19 cellular contexts compared by ENCODE assay signal in the genomic region with DNA sequence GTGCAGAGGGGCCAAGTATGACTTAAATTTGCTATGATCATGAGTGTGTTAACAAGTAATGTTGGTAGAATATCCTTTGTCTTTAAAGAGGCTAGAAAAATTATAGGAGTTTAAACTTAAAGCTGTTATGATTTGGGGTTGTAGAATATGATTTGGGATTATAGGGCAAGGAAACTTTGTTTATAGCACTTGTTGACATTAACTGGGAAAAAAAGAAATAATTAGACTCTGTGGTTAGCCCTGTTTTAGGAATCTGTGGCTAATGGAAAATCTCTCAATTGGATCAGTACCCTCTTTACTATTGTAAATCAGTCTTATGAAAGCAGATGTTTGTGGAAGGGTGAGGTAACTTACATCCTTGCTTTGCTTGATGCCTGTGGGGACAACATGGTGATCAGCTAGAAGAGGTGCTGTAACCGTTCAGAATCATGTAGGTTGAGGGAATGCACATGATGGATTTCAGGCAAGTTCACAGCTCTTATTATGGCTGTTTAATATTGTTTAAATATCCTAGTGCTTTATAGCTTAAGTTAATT. TPM values are rescaled to one million over a fixed set of nuclear protein-coding genes. Genes with fewer than 3 reads are reported as not detected.
"Had no signal": no experiment of that assay in that cellular context is flagged by ENCODE, and none has a peak within 500 bp of the region (broad histone marks: within the 10 kb centered on the region; RNA-seq: fewer than 3 reads in every experiment).

No MANE protein-coding gene starts in this region.

- H3K9me3 ChIP-seq: ascending aorta, breast epithelium, left lung, stomach, testis, upper lobe of left lung had no signal

- H3K4me3 ChIP-seq: ascending aorta, breast epithelium, left lung, skin epidermis, stomach, testis, upper lobe of left lung had no signal

- H3K27me3 Mint-ChIP-seq: activated naive CD8-positive, alpha-beta T cell treated with anti-CD3 and anti-CD28 coated beads, Interleukin-2, amount 50 U/mL, for 24 hours; activated T-helper 17 cell treated with anti-CD3 and anti-CD28 coated beads, Interleukin-2, amount 50 U/mL, for 72 hours; progenitor cell of endocrine pancreas had no signal

- H3K4me3 Mint-ChIP-seq: activated naive CD8-positive, alpha-beta T cell treated with anti-CD3 and anti-CD28 coated beads, Interleukin-2, amount 50 U/mL, for 24 hours; activated T-helper 17 cell treated with anti-CD3 and anti-CD28 coated beads, Interleukin-2, amount 50 U/mL, for 72 hours; nephron progenitor cell; T-helper 2 cell treated with Interferon-gamma antibody and Interleukin-4, amounts not matched to agents 5 μg/mL and 100 μg/mL, for 36 hours had no signal

- H3K27me3 ChIP-seq: ascending aorta, breast epithelium, left lung, stomach, testis, upper lobe of left lung had no signal

- H3K4me1 Mint-ChIP-seq: nephron progenitor cell had no signal

- ATAC-seq: activated naive CD8-positive, alpha-beta T cell treated with anti-CD3 and anti-CD28 coated beads, Interleukin-2, amount 50 U/mL, for 24 hours; activated T-helper 17 cell treated with anti-CD3 and anti-CD28 coated beads, Interleukin-2, amount 50 U/mL, for 72 hours; left lung; right cardiac atrium had no signal

- H3K36me3 ChIP-seq: breast epithelium had no signal

- H3K4me1 ChIP-seq: breast epithelium, testis had no signal

- H3K27ac ChIP-seq: ascending aorta, breast epithelium, left lung, stomach, testis, upper lobe of left lung had no signal

- DNase-seq: activated naive CD4-positive, alpha-beta T cell treated with Interleukin-2 at 50 U/mL for 16 hours; activated naive CD8-positive, alpha-beta T cell treated with anti-CD3 and anti-CD28 coated beads, Interleukin-2, amount 50 U/mL, for 24 hours; cerebellar nuclear complex; erythroblast; left lung; mammary epithelial cell; nephron progenitor cell; occipital lobe; right cardiac atrium; stomach; testis; upper lobe of left lung had no signal

- H3K9me3 Mint-ChIP-seq: activated naive CD8-positive, alpha-beta T cell treated with anti-CD3 and anti-CD28 coated beads, Interleukin-2, amount 50 U/mL, for 24 hours; activated T-helper 17 cell treated with anti-CD3 and anti-CD28 coated beads, Interleukin-2, amount 50 U/mL, for 72 hours; nephron progenitor cell; T-helper 2 cell treated with Interferon-gamma antibody and Interleukin-4, amounts not matched to agents 5 μg/mL and 100 μg/mL, for 36 hours had no signal

- H3K27ac Mint-ChIP-seq: activated naive CD8-positive, alpha-beta T cell treated with anti-CD3 and anti-CD28 coated beads, Interleukin-2, amount 50 U/mL, for 24 hours; activated T-helper 17 cell treated with anti-CD3 and anti-CD28 coated beads, Interleukin-2, amount 50 U/mL, for 72 hours; nephron progenitor cell; progenitor cell of endocrine pancreas; T-helper 2 cell treated with Interferon-gamma antibody and Interleukin-4, amounts not matched to agents 5 μg/mL and 100 μg/mL, for 36 hours had no signal

- FAIRE-seq: keratinocyte had no signal

RNA-seq across cellular contexts. Expression of a gene that starts 26.8 kb away (rescaled TPM):
- total RNA-seq: activated T-helper 17 cell treated with anti-CD3 and anti-CD28 coated beads, Interleukin-2, amount 50 U/mL, for 72 hours had no signal
